Comparison of ENCODE assay signal across 8 cellular contexts in genomic region chr19:1592023-1592754, GRCh38. TPM values are rescaled to one million over a fixed set of nuclear protein-coding genes. Genes with fewer than 3 reads are reported as not detected.
DNase-seq lines count a peak whose midpoint lies in the region; ATAC-seq and TF ChIP-seq lines count a peak whose summit lies in the region.

No MANE protein-coding gene starts in this region.

- peak overlapping the region; percentile 100 for H3K9ac ChIP-seq in BLaER1
- H3K9ac ChIP-seq in duodenal mucosa (ENCODE audit: low read depth in 1 of 2, low read length in 2 of 2) = peak overlapping the region; percentile 84 to 90

- peak; percentile 50 for ATAC-seq in GM19043 (IDR thresholded peaks at IDR 0.05; ENCODE audit: low read depth, unreplicated experiment)
- peak; percentile 66 for ATAC-seq in HG03342 (IDR thresholded peaks at IDR 0.05; ENCODE audit: unreplicated experiment)
- peak; percentile 90 to 93 for ATAC-seq in lower lobe of right lung

- peak overlapping the region; percentile 100 for H3K27ac ChIP-seq in BLaER1
- H3K27ac ChIP-seq in duodenal mucosa (ENCODE audit: low read depth, low read length) = peak overlapping the region; percentile 94
- H3K27ac ChIP-seq in lower lobe of right lung = peak overlapping the region; percentile 93

- no peaks in the 10 kb centered on the region for H3K9me3 Mint-ChIP-seq in activated CD4-positive, alpha-beta memory T cell treated with anti-CD3 and anti-CD28 coated beads for 36 hours

- peaks cover 18% of the 10 kb centered on the region for H3K4me1 Mint-ChIP-seq in activated CD4-positive, alpha-beta memory T cell treated with anti-CD3 and anti-CD28 coated beads for 36 hours (ENCODE audit: low read depth)

- H3K36me3 Mint-ChIP-seq in activated CD4-positive, alpha-beta memory T cell treated with anti-CD3 and anti-CD28 coated beads for 36 hours = peaks cover 15% of the 10 kb centered on the region

- peaks cover 66% of the 10 kb centered on the region for H3K36me3 ChIP-seq in BLaER1
- peaks cover 2 to 10% of the 10 kb centered on the region in 2 donors for H3K36me3 ChIP-seq in duodenal mucosa (ENCODE audit: control insufficient read depth in 1 of 2, insufficient read depth in 2 of 2, low read length in 2 of 2)
- H3K36me3 ChIP-seq in lower lobe of right lung = peaks cover 19% of the 10 kb centered on the region

- H4K20me1 ChIP-seq in BLaER1 = peaks cover 44% of the 10 kb centered on the region

- H3K27ac Mint-ChIP-seq in activated CD4-positive, alpha-beta memory T cell treated with anti-CD3 and anti-CD28 coated beads for 36 hours = peak overlapping the region; percentile 84

- H3K4me3 Mint-ChIP-seq in activated CD4-positive, alpha-beta memory T cell treated with anti-CD3 and anti-CD28 coated beads for 36 hours = peak overlapping the region; percentile 86

- H3K4me2 ChIP-seq in BLaER1 = peak overlapping the region; percentile 99

- no peaks in the 10 kb centered on the region for H3K27me3 Mint-ChIP-seq in activated CD4-positive, alpha-beta memory T cell treated with anti-CD3 and anti-CD28 coated beads for 36 hours

- POLR2A ChIA-PET in activated CD4-positive, alpha-beta memory T cell treated with anti-CD3 and anti-CD28 coated beads for 36 hours (lab: Charles Lee) = interaction anchor here (0.7 to 2.4 kb wide), 8 partner anchors 10 to 264 kb away, joined by 3 to 10 read pairs (median 4); partner anchors contain the start of genes TCF3 and UQCR11

- CTCF ChIA-PET in activated CD4-positive, alpha-beta memory T cell treated with anti-CD3 and anti-CD28 coated beads for 36 hours (lab: Charles Lee) = interaction anchor here (1.3 to 2.0 kb wide), 5 partner anchors 13 to 246 kb away, joined by 3 to 10 read pairs (median 7); partner anchors contain the start of gene UQCR11

- DNase-seq in NCI-H524 (lab: John Stamatoyannopoulos, UW) (peak; percentile 83 to 92), lower lobe of right lung (peak; percentile 91)
- DNase-seq in activated CD4-positive, alpha-beta memory T cell treated with anti-CD3 and anti-CD28 coated beads for 36 hours = peak; percentile 88
- DNase-seq in stimulated activated CD4-positive, alpha-beta T cell treated with anti-CD3 and anti-CD28 coated beads, Interleukin-4, amount 100 ng/mL, for 48 hours (ENCODE audit: low read depth in 2 of 2) = peak; percentile 74 to 79

- H3K4me3 ChIP-seq in BLaER1 = peak overlapping the region; percentile 98
- peak overlapping the region; percentile 82 to 85 for H3K4me3 ChIP-seq in duodenal mucosa (ENCODE audit: low read depth in 1 of 2, low read length in 2 of 2)
- peak overlapping the region; percentile 84 for H3K4me3 ChIP-seq in lower lobe of right lung

- H3K4me1 ChIP-seq in BLaER1 = peaks cover 35% of the 10 kb centered on the region
- peaks cover 19 to 24% of the 10 kb centered on the region in 2 donors for H3K4me1 ChIP-seq in duodenal mucosa (ENCODE audit: control insufficient read depth in 1 of 2, insufficient read depth in 2 of 2, low read length in 2 of 2)
- H3K4me1 ChIP-seq in lower lobe of right lung = peaks cover 21% of the 10 kb centered on the region

- no peaks in the 10 kb centered on the region for H3K9me3 ChIP-seq in BLaER1
- H3K9me3 ChIP-seq in duodenal mucosa (ENCODE audit: control insufficient read depth in 1 of 2, low read length in 2 of 2) = no peaks in the 10 kb centered on the region
- no peaks in the 10 kb centered on the region for H3K9me3 ChIP-seq in lower lobe of right lung

- intact Hi-C loops in activated CD4-positive, alpha-beta memory T cell treated with anti-CD3 and anti-CD28 coated beads for 36 hours (cut with micrococcal nuclease) = loop anchor here (1.0 to 5.0 kb wide), 2 partner anchors 13 to 60 kb away; partner anchors contain the start of genes TCF3 and UQCR11
- intact Hi-C loops in lower lobe of right lung (cut with DNase I) = no loop called here

- no peak for TF ChIP-seq CTCF in lower lobe of right lung (IDR thresholded peaks at IDR 0.05)

- H3K27me3 ChIP-seq in BLaER1 (no peaks in the 10 kb centered on the region), duodenal mucosa (ENCODE audit: control insufficient read depth in 1 of 2, insufficient read depth in 2 of 2, low read length in 2 of 2) (no peaks in the 10 kb centered on the region), lower lobe of right lung (ENCODE audit: low read depth) (no peaks in the 10 kb centered on the region)

RNA-seq across cellular contexts. Expression of gene MBD3, which starts 0.5 kb away (rescaled TPM):
- 10 to 100 TPM; 67.7 to 71.4 TPM for total RNA-seq in activated CD4-positive, alpha-beta memory T cell treated with anti-CD3 and anti-CD28 coated beads for 36 hours
- total RNA-seq in lower lobe of right lung = 68.1 TPM

RNA-seq across cellular contexts. Expression of gene UQCR11, which starts 13.1 kb away (rescaled TPM):
- 100 to 1,000 TPM; 266 to 277 TPM for total RNA-seq in activated CD4-positive, alpha-beta memory T cell treated with anti-CD3 and anti-CD28 coated beads for 36 hours
- 164 TPM for total RNA-seq in lower lobe of right lung

RNA-seq across cellular contexts. Expression of gene MEX3D, which starts 24.1 kb away (rescaled TPM):
- total RNA-seq in activated CD4-positive, alpha-beta memory T cell treated with anti-CD3 and anti-CD28 coated beads for 36 hours = 1 to 10 TPM; 6.0 to 6.1 TPM
- total RNA-seq in lower lobe of right lung = 18.5 TPM

Comparison
In these comparisons a context has a peak if more than half of its experiments do, and no peak if none do; other contexts are left out.
1. Peak in every context shown above with its lines: DNase-seq, ATAC-seq, H3K4me3 ChIP-seq and H3K27ac ChIP-seq.